Comparison of ENCODE assay signal across 1 cellular context in the genomic region with DNA sequence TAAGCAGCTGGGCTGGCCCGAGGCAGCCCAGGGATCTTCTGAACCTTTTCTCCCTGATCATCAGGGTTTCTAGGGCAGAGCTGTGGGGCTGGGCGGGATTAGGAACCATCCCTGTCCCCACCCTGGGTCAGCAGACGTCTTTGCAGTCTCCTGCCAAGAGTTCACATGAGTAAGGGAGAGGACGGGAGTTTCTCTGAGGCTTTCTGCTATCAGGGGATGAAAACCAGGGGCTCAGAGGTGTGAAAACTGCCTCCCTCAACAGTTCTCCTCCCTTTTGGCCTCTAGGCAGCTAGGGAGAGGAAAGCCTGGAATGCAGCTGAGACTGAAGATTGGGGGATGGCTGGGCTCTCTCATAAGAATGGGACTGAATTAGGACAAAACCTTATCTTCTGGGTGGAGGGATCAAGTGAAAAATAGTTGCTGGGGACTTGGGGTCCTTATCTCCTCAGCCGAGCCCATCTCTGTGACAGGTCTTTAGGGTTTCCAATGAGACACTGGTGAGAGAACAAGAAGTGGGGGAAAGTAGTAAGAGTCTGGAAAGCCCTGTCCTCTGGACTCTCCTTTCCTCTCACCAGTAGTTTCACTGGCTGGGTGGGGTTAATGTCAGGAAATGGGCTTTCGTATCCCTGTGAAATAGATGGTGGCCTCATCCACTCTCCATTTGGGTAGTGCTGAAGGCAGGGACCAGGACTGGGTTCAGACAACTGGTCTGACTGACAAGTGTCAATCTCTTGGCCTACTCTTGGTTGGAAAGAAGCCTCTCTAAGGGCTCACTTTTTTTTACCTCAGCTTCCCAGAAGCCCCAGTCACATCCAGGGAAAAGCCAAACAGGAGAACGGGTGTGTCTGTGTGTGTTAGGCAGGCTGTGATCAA.
TF ChIP-seq lines count a peak whose summit lies in the region.

No MANE protein-coding gene starts in this region.

TF ChIP-seq in HCT116, 20 proteins besides CTCF, POLR2A, EP300 and RAD21 (continued from another document):
- no peak for TF ChIP-seq SP1 (IDR thresholded peaks at IDR 0.05; ENCODE audit: low read depth)
- TF ChIP-seq, protein P1, sequence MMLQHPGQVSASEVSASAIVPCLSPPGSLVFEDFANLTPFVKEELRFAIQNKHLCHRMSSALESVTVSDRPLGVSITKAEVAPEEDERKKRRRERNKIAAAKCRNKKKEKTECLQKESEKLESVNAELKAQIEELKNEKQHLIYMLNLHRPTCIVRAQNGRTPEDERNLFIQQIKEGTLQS (IDR thresholded peaks at IDR 0.05) = no peak
- no peak for TF ChIP-seq EZH2phosphoT487 (IDR thresholded peaks at IDR 0.05; ENCODE audit: borderline replicate concordance)
- TF ChIP-seq POLR2AphosphoS5 (IDR thresholded peaks at IDR 0.05; ENCODE audit: low read depth, low read length) = no peak
- TF ChIP-seq, protein P2, sequence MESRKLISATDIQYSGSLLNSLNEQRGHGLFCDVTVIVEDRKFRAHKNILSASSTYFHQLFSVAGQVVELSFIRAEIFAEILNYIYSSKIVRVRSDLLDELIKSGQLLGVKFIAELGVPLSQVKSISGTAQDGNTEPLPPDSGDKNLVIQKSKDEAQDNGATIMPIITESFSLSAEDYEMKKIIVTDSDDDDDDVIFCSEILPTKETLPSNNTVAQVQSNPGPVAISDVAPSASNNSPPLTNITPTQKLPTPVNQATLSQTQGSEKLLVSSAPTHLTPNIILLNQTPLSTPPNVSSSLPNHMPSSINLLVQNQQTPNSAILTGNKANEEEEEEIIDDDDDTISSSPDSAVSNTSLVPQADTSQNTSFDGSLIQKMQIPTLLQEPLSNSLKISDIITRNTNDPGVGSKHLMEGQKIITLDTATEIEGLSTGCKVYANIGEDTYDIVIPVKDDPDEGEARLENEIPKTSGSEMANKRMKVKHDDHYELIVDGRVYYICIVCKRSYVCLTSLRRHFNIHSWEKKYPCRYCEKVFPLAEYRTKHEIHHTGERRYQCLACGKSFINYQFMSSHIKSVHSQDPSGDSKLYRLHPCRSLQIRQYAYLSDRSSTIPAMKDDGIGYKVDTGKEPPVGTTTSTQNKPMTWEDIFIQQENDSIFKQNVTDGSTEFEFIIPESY (IDR thresholded peaks at IDR 0.05; ENCODE audit: extremely low read depth, insufficient replicate concordance, low read length) = no peak
- no peak for TF ChIP-seq EZH2 (IDR thresholded peaks at IDR 0.05)
- TF ChIP-seq JUND (IDR thresholded peaks at IDR 0.05) = no peak
- TF ChIP-seq, protein P3, sequence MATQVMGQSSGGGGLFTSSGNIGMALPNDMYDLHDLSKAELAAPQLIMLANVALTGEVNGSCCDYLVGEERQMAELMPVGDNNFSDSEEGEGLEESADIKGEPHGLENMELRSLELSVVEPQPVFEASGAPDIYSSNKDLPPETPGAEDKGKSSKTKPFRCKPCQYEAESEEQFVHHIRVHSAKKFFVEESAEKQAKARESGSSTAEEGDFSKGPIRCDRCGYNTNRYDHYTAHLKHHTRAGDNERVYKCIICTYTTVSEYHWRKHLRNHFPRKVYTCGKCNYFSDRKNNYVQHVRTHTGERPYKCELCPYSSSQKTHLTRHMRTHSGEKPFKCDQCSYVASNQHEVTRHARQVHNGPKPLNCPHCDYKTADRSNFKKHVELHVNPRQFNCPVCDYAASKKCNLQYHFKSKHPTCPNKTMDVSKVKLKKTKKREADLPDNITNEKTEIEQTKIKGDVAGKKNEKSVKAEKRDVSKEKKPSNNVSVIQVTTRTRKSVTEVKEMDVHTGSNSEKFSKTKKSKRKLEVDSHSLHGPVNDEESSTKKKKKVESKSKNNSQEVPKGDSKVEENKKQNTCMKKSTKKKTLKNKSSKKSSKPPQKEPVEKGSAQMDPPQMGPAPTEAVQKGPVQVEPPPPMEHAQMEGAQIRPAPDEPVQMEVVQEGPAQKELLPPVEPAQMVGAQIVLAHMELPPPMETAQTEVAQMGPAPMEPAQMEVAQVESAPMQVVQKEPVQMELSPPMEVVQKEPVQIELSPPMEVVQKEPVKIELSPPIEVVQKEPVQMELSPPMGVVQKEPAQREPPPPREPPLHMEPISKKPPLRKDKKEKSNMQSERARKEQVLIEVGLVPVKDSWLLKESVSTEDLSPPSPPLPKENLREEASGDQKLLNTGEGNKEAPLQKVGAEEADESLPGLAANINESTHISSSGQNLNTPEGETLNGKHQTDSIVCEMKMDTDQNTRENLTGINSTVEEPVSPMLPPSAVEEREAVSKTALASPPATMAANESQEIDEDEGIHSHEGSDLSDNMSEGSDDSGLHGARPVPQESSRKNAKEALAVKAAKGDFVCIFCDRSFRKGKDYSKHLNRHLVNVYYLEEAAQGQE (IDR thresholded peaks at IDR 0.05; ENCODE audit: low read depth) = no peak
TF ChIP-seq in HCT116: peak in this region for 0.
